ENCODE assay signal across 13 cellular contexts in the genomic region with DNA sequence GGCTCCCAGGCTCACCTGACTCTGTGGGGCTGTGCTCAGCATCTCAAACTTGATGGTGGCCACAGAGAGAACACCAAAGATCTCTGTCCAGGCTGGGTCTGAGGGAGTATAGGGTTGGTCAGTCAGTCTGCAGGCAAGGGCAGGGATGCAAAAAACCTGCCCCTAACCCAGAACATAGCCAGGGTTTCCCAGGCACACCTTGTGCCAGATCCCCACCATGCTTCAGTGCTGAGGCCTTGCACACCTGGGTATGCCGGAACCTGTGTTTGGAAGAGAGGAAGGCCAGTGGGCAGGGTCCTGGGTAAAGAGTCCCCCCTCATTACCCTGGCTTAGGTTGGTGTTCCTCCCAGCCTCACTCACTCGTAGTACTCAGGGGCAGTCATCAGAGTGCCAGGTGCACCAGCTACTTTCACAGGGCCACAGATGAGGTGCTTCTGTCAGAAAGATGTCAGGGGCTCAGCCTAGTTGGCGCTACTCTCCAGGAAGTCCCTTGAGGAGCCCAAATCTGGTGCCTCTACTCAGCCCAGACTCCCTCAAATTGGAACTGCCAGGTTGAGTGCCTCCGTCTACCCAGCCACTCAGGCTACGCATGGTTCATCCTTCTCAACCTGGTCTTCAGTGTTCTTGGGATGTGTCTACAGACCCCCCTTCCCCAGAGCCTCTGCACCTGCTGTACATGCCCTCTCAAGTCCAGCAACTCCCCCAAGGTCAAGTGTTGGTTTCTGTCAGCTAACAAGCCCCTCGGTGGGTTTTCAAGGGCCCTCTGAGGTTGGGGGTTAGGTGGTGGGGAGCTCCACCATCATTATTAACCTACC. TPM values are rescaled to one million over a fixed set of nuclear protein-coding genes. Genes with fewer than 3 reads are reported as not detected.
DNase-seq lines count a peak whose midpoint lies in the region; ATAC-seq and TF ChIP-seq lines count a peak whose summit lies in the region.
"Had no signal": no experiment of that assay in that cellular context is flagged by ENCODE, and none has a peak within 500 bp of the region (broad histone marks: within the 10 kb centered on the region; RNA-seq: fewer than 3 reads in every experiment).

No MANE protein-coding gene starts in this region.

- no peaks in the 10 kb centered on the region for H3K9me3 ChIP-seq in HEK293 (ENCODE audit: control insufficient read depth, insufficient read depth, low read depth, low read length)
- H3K9me3 ChIP-seq: spleen had no signal

- DNase-seq in DMS79 (lab: John Stamatoyannopoulos, UW), result peak; percentile 59
- DNase-seq in activated naive CD8-positive, alpha-beta T cell treated with anti-CD3 and anti-CD28 coated beads, Interleukin-2, amount 10 ng/mL, durations not matched to agents 7 days and 5 days, result no peak
- no peak for DNase-seq in stimulated activated CD8-positive, alpha-beta memory T cell treated with anti-CD3 and anti-CD28 coated beads, Interleukin-4, amount 100 ng/mL, for 48 hours
- DNase-seq in Kasumi-1 (lab: John Stamatoyannopoulos, UW), result no peak
- DNase-seq: activated gamma-delta T cell treated with Interleukin-2 at 50 U/mL for 16 hours; dorsolateral prefrontal cortex; MV-4-11; NK-92 treated with Interleukin-12 subunit alpha and Interleukin-12 subunit beta, amount 100 ng/mL, for 24 hours; spleen; T1000 had no signal

- H3K27me3 Mint-ChIP-seq in activated naive CD8-positive, alpha-beta T cell treated with anti-CD3 and anti-CD28 coated beads, Interleukin-2, amount 10 ng/mL, durations not matched to agents 7 days and 5 days, result no peaks in the 10 kb centered on the region
- H3K27me3 Mint-ChIP-seq in nephron (ENCODE audit: low read depth), result peaks cover 3% of the 10 kb centered on the region

- POLR2A ChIA-PET in HEK293 (lab: Yijun Ruan, JAX), result interaction anchor here (1.0 to 10.4 kb wide), 6 partner anchors 9 to 299 kb away, joined by 3 to 141 read pairs (median 6); partner anchors contain the start of genes IMPDH2, IP6K2, QRICH1 and WDR6
- POLR2A ChIA-PET in activated naive CD8-positive, alpha-beta T cell treated with anti-CD3 and anti-CD28 coated beads, Interleukin-2, amount 10 ng/mL, durations not matched to agents 7 days and 5 days (lab: Charles Lee), result interaction anchor here (1.2 to 10.1 kb wide), 7 partner anchors 9 to 98 kb away, joined by 3 to 244 read pairs (median 20); partner anchors contain the start of genes ARIH2, IMPDH2, P4HTM and QRICH1

- no peak overlapping the region for H3K4me3 Mint-ChIP-seq in activated naive CD8-positive, alpha-beta T cell treated with anti-CD3 and anti-CD28 coated beads, Interleukin-2, amount 10 ng/mL, durations not matched to agents 7 days and 5 days
- peak overlapping the region; percentile 86 to 96 (median 88) for H3K4me3 Mint-ChIP-seq in nephron

- H3K36me3 Mint-ChIP-seq in activated naive CD8-positive, alpha-beta T cell treated with anti-CD3 and anti-CD28 coated beads, Interleukin-2, amount 10 ng/mL, durations not matched to agents 7 days and 5 days, result peaks cover 5% of the 10 kb centered on the region
- peaks cover 24% of the 10 kb centered on the region for H3K36me3 Mint-ChIP-seq in nephron (ENCODE audit: low read depth)

- no peaks in the 10 kb centered on the region for H3K4me1 ChIP-seq in HEK293 (ENCODE audit: control insufficient read depth, insufficient read depth, low read length)

- H3K4me3 ChIP-seq in HEK293 (ENCODE audit: low read depth, low read length), result no peak overlapping the region

- H3K27ac Mint-ChIP-seq in activated naive CD8-positive, alpha-beta T cell treated with anti-CD3 and anti-CD28 coated beads, Interleukin-2, amount 10 ng/mL, durations not matched to agents 7 days and 5 days, result peak overlapping the region; percentile 67
- no peak overlapping the region for H3K27ac Mint-ChIP-seq in nephron

- H3K36me3 ChIP-seq in HEK293 (ENCODE audit: control insufficient read depth in 2 of 2, insufficient read depth in 1 of 2, low read length in 2 of 2), result peaks cover 0 to 54% of the 10 kb centered on the region in 2 experiments; a peak in 1 of 3 replicates

- no peak for TF ChIP-seq POLR2A in GM18505 (IDR thresholded peaks at IDR 0.05; ENCODE audit: borderline replicate concordance, extremely low read depth, insufficient read depth, insufficient read length)

- H3K27ac ChIP-seq in HEK293 (ENCODE audit: extremely low read depth, low read depth, low read length), result no peak overlapping the region

- peaks cover 16% of the 10 kb centered on the region for H3K4me1 Mint-ChIP-seq in activated naive CD8-positive, alpha-beta T cell treated with anti-CD3 and anti-CD28 coated beads, Interleukin-2, amount 10 ng/mL, durations not matched to agents 7 days and 5 days
- peaks cover 21% of the 10 kb centered on the region for H3K4me1 Mint-ChIP-seq in nephron

- H3K9me3 Mint-ChIP-seq in activated naive CD8-positive, alpha-beta T cell treated with anti-CD3 and anti-CD28 coated beads, Interleukin-2, amount 10 ng/mL, durations not matched to agents 7 days and 5 days, result no peaks in the 10 kb centered on the region
- no peaks in the 10 kb centered on the region for H3K9me3 Mint-ChIP-seq in nephron

- TF ChIP-seq CTCF in HEK293 (tag by site-specific recombination; IDR thresholded peaks at IDR 0.05) (no peak), nephron (IDR thresholded peaks at IDR 0.05; ENCODE audit: unreplicated experiment in 3 of 3) (no peak)

- CTCF ChIA-PET in HEK293 (lab: Yijun Ruan, JAX), result interaction anchor here (0.9 to 1.5 kb wide), 2 partner anchors 8 to 29 kb away, joined by 3 to 8 read pairs; no protein-coding TSS in a partner anchor

- no peak for ATAC-seq in activated naive CD8-positive, alpha-beta T cell treated with anti-CD3 and anti-CD28 coated beads, Interleukin-2, amount 10 ng/mL, durations not matched to agents 7 days and 5 days (ENCODE audit: low read depth)
- no peak for ATAC-seq in GM18505 (IDR thresholded peaks at IDR 0.05; ENCODE audit: unreplicated experiment)

TF ChIP-seq in HEK293, 187 proteins besides CTCF, POLR2A, EP300 and RAD21:
- no peak for TF ChIP-seq KLF10 (tag by site-specific recombination; IDR thresholded peaks at IDR 0.05)
- TF ChIP-seq ZBTB20 (tag by site-specific recombination; IDR thresholded peaks at IDR 0.05), result peak; percentile 31; the same call in 1 of the 2 replicates

RNA-seq across cellular contexts. Expression of gene DALRD3, which starts 1.8 kb away (rescaled TPM):
- 10 to 100 TPM; 27.9 to 29.9 TPM for total RNA-seq in activated naive CD8-positive, alpha-beta T cell treated with anti-CD3 and anti-CD28 coated beads, Interleukin-2, amount 10 ng/mL, durations not matched to agents 7 days and 5 days

RNA-seq across cellular contexts. Expression of gene NDUFAF3, which starts 5.3 kb away (rescaled TPM):
- total RNA-seq in activated naive CD8-positive, alpha-beta T cell treated with anti-CD3 and anti-CD28 coated beads, Interleukin-2, amount 10 ng/mL, durations not matched to agents 7 days and 5 days, result 10 to 100 TPM; 78.9 to 82.4 TPM

RNA-seq across cellular contexts. Expression of gene WDR6, which starts 9.4 kb away (rescaled TPM):
- total RNA-seq in activated naive CD8-positive, alpha-beta T cell treated with anti-CD3 and anti-CD28 coated beads, Interleukin-2, amount 10 ng/mL, durations not matched to agents 7 days and 5 days, result 100 to 1,000 TPM; 185 to 207 TPM

RNA-seq across cellular contexts. Expression of gene IMPDH2, which starts 12.6 kb away (rescaled TPM):
- total RNA-seq in activated naive CD8-positive, alpha-beta T cell treated with anti-CD3 and anti-CD28 coated beads, Interleukin-2, amount 10 ng/mL, durations not matched to agents 7 days and 5 days, result 100 to 1,000 TPM; 145 to 146 TPM

RNA-seq across cellular contexts. Expression of gene P4HTM, which starts 26.6 kb away (rescaled TPM):
- total RNA-seq in activated naive CD8-positive, alpha-beta T cell treated with anti-CD3 and anti-CD28 coated beads, Interleukin-2, amount 10 ng/mL, durations not matched to agents 7 days and 5 days, result 10 to 100 TPM; 57.4 to 57.7 TPM
